2 cellular contexts compared by ENCODE assay signal in genomic region chr3:54863366-54863765, GRCh38.
TF ChIP-seq lines count a peak whose summit lies in the region.

No MANE protein-coding gene starts in this region.

TF ChIP-seq in GM23338, 12 proteins besides CTCF, POLR2A, EP300 and RAD21 (continued from another document):
- no peak for TF ChIP-seq ZNF462 (CRISPR knock-in tag; IDR thresholded peaks at IDR 0.05)
- TF ChIP-seq ZNF331 (CRISPR knock-in tag; IDR thresholded peaks at IDR 0.05; ENCODE audit: low read depth): no peak
- no peak for TF ChIP-seq STAT1 (IDR thresholded peaks at IDR 0.05; ENCODE audit: unreplicated experiment)
- no peak for TF ChIP-seq POLR2AphosphoS5 (IDR thresholded peaks at IDR 0.05; ENCODE audit: low read depth)
- TF ChIP-seq ZNF114 (CRISPR knock-in tag; IDR thresholded peaks at IDR 0.05): no peak
- TF ChIP-seq EZH2 (IDR thresholded peaks at IDR 0.05; ENCODE audit: low read depth, unreplicated experiment): no peak
- TF ChIP-seq REST (IDR thresholded peaks at IDR 0.05; ENCODE audit: unreplicated experiment): no peak
- no peak for TF ChIP-seq JUNB (IDR thresholded peaks at IDR 0.05; ENCODE audit: unreplicated experiment)
TF ChIP-seq in GM23338: peak in this region for 0.

TF ChIP-seq in SK-N-SH treated with all-trans-retinoic acid at 6 μM for 48 hours, 23 proteins besides CTCF, POLR2A, EP300 and RAD21 (continued from another document):
- TF ChIP-seq TSHZ2 (CRISPR knock-in tag; IDR thresholded peaks at IDR 0.05): no peak
- no peak for TF ChIP-seq ZNF70 (CRISPR knock-in tag; IDR thresholded peaks at IDR 0.05)
